17 cellular contexts compared by ENCODE assay signal in the genomic region with DNA sequence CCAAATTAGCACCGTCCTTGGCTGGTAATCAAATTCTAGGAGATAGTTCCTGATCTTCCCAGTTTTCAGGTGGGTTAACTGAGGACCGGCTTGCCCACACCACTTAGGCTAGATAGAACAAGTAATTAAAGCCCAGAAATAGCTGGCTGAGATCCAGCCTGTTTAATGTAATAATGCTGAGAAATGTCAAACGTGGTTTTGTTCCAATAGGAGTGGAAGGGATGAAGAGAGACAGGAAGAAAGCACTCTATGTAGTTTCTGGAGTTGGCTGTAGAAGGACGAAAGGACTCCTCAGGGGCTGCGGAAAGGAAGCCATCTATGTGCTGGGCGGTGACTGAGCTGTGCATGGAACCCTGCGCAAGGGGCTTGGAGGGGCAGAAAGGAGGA. TPM values are rescaled to one million over a fixed set of nuclear protein-coding genes. Genes with fewer than 3 reads are reported as not detected.
DNase-seq lines count a peak whose midpoint lies in the region; ATAC-seq and TF ChIP-seq lines count a peak whose summit lies in the region.
"Had no signal": no experiment of that assay in that cellular context is flagged by ENCODE, and none has a peak within 500 bp of the region (broad histone marks: within the 10 kb centered on the region; RNA-seq: fewer than 3 reads in every experiment).

No MANE protein-coding gene starts in this region.

- H2BK120ac ChIP-seq in IMR-90 (ENCODE audit: low read depth, low read length): peak overlapping the region; percentile 34; the same call in 1 of the 2 replicates

- H3K9me3 ChIP-seq in IMR-90 (ENCODE audit: control insufficient read depth, insufficient read depth, low read length): no peaks in the 10 kb centered on the region
- H3K9me3 ChIP-seq: SJSA1, thoracic aorta had no signal

- no peak overlapping the region for H2AFZ ChIP-seq in IMR-90 (replicated peaks; ENCODE audit: low read length, poor library complexity)

- H3K18ac ChIP-seq in IMR-90 (ENCODE audit: low read depth, low read length): no peak overlapping the region

- peaks cover 25% of the 10 kb centered on the region for H3K27me3 Mint-ChIP-seq in nephron (ENCODE audit: low read depth)

- peak overlapping the region; percentile 34 to 36 (median 35) for H3K27ac Mint-ChIP-seq in nephron
- H3K27ac Mint-ChIP-seq: T-helper 2 cell treated with Interferon-gamma antibody and Interleukin-4, amounts not matched to agents 5 μg/mL and 100 μg/mL, for 36 hours had no signal

- H4K91ac ChIP-seq in IMR-90 (ENCODE audit: insufficient read depth, low read depth, low read length): peak overlapping the region; percentile 33; the same call in 1 of the 2 replicates

- intact Hi-C loops in IMR-90 (cut with micrococcal nuclease): no loop called here

- H2BK5ac ChIP-seq in IMR-90 (ENCODE audit: low read depth, low read length, poor library complexity, severe bottlenecking): peak overlapping the region; percentile 9

- WGBS in IMR-90 (ENCODE audit: extremely low coverage in 2 of 2, insufficient read length in 1 of 2), 2 experiments: 56% methylated on average over 1 of the region's 7 CpGs; no CpG with 5 or more reads in 1 of the 2 experiments

- BruUV-seq in IMR-90 (replicated peaks; lab: Mats Ljungman, UMichigan): no TSS peak

- peaks cover 56% of the 10 kb centered on the region for H3K4me1 ChIP-seq in IMR-90 (ENCODE audit: control insufficient read depth, insufficient read depth, low read length)

- ATAC-seq in IMR-90 (ENCODE audit: low read depth) (no peak), GM21576 (IDR thresholded peaks at IDR 0.05; ENCODE audit: unreplicated experiment) (no peak), GM18505 (IDR thresholded peaks at IDR 0.05; ENCODE audit: unreplicated experiment) (no peak)
- ATAC-seq: Panc1, WTC11 had no signal

- H3K27ac ChIP-seq in IMR-90 (ENCODE audit: insufficient read depth, low read length): no peak overlapping the region
- H3K27ac ChIP-seq: SJSA1, thoracic aorta had no signal

- DNase-seq in AG10803 (ENCODE audit: low read depth) (peak; percentile 45), IMR-90 (no peak), dermis blood vessel endothelial cell (peak; percentile 51), DMS153 (lab: John Stamatoyannopoulos, UW) (no peak)
- DNase-seq in stimulated activated CD4-positive, alpha-beta T cell treated with anti-CD3 and anti-CD28 coated beads, Interleukin-1b, Interleukin-23, amount 100 ng/mL, for 48 hours: no peak
- DNase-seq: activated CD4-positive, alpha-beta T cell treated with anti-CD3 and anti-CD28 coated beads, Interleukin-2, amount 50 U/mL, for 48 hours; activated naive CD4-positive, alpha-beta T cell treated with Interleukin-2 at 50 U/mL for 16 hours; effector memory CD4-positive, alpha-beta T cell; NCI-H82 had no signal

- H3K4me3 Mint-ChIP-seq in nephron: no peak overlapping the region
- H3K4me3 Mint-ChIP-seq: T-helper 2 cell treated with Interferon-gamma antibody and Interleukin-4, amounts not matched to agents 5 μg/mL and 100 μg/mL, for 36 hours; WTC11 had no signal

- CTCF ChIA-PET in IMR-90 (lab: Yijun Ruan, JAX): interaction anchor here (0.5 to 4.1 kb wide), 2 partner anchors 235 to 320 kb away, joined by 4 to 19 read pairs; no protein-coding TSS in a partner anchor

- H4K8ac ChIP-seq in IMR-90 (ENCODE audit: low read depth in 2 of 2, low read length in 2 of 2): no peak overlapping the region

- peaks cover 3% of the 10 kb centered on the region for H4K20me1 ChIP-seq in IMR-90 (ENCODE audit: insufficient read depth, low read length)

- no peaks in the 10 kb centered on the region; the same call in 1 of the 2 replicates for H3K36me3 ChIP-seq in IMR-90 (ENCODE audit: control insufficient read depth, insufficient read depth, low read length)
- H3K36me3 ChIP-seq: SJSA1, thoracic aorta had no signal

- no peak overlapping the region for H4K5ac ChIP-seq in IMR-90 (ENCODE audit: low read depth, low read length)

- peak overlapping the region; percentile 54; the same call in 1 of the 2 replicates for H3K4ac ChIP-seq in IMR-90 (ENCODE audit: low read depth, low read length)

- TF ChIP-seq POLR2A in IMR-90 (IDR thresholded peaks at IDR 0.05; ENCODE audit: low read depth, low read length): no peak
- TF ChIP-seq POLR2A in GM18505 (IDR thresholded peaks at IDR 0.05; ENCODE audit: borderline replicate concordance, extremely low read depth, insufficient read depth, insufficient read length): no peak

- peaks cover 47% of the 10 kb centered on the region for H3K4me1 Mint-ChIP-seq in nephron

- H3K23ac ChIP-seq in IMR-90 (ENCODE audit: low read depth, low read length): no peak overlapping the region

- POLR2A ChIA-PET in IMR-90 (lab: Charles Lee; ENCODE audit: unreplicated experiment): interaction anchor here (0.5 kb wide), 1 partner anchor 69 kb away, joined by 3 read pairs; no protein-coding TSS in a partner anchor

- H3K36me3 Mint-ChIP-seq in nephron (ENCODE audit: low read depth): no peaks in the 10 kb centered on the region
- H3K36me3 Mint-ChIP-seq: WTC11 had no signal

- H3K56ac ChIP-seq in IMR-90 (ENCODE audit: extremely low read depth, insufficient read depth, low read length): no peak overlapping the region

- in situ Hi-C loops in IMR-90 (cut with MboI; ENCODE audit: low sequenced_read_pairs): loop anchor here (5.0 kb wide), 2 partner anchors 150 to 230 kb away; no protein-coding TSS in a partner anchor

- H3K79me1 ChIP-seq in IMR-90 (ENCODE audit: low read depth in 1 of 2, low read length in 2 of 2): peaks cover 42 to 92% of the 10 kb centered on the region in 2 experiments

- no peak overlapping the region for H3K4me3 ChIP-seq in AG10803 (ENCODE audit: low read length)
- no peak overlapping the region for H3K4me3 ChIP-seq in IMR-90 (ENCODE audit: insufficient read depth, low read depth, low read length)
- H3K4me3 ChIP-seq: SJSA1, thoracic aorta had no signal

- H3K9me3 Mint-ChIP-seq in nephron: no peaks in the 10 kb centered on the region
- H3K9me3 Mint-ChIP-seq: T-helper 2 cell treated with Interferon-gamma antibody and Interleukin-4, amounts not matched to agents 5 μg/mL and 100 μg/mL, for 36 hours; WTC11 had no signal

- H3K14ac ChIP-seq in IMR-90 (replicated peaks; ENCODE audit: low read depth, low read length): peak overlapping the region; percentile 0; the same call in 1 of the 2 replicates

- H3K27me3 ChIP-seq in IMR-90 (ENCODE audit: control insufficient read depth, insufficient read depth, low read length): no peaks in the 10 kb centered on the region
- H3K27me3 ChIP-seq: SJSA1 had no signal

- no peak overlapping the region for H3K4me2 ChIP-seq in IMR-90 (ENCODE audit: low read depth, low read length)

- TF ChIP-seq CTCF in AG10803 (conservative IDR thresholded peaks at IDR 0.05; ENCODE audit: low read length): no peak
- no peak for TF ChIP-seq CTCF in IMR-90 (conservative IDR thresholded peaks at IDR 0.05; ENCODE audit: low read depth, low read length)
- TF ChIP-seq CTCF in nephron (IDR thresholded peaks at IDR 0.05; ENCODE audit: unreplicated experiment in 3 of 3): no peak

- dilution Hi-C loops in IMR-90 (cut with HindIII; ENCODE audit: low sequenced_read_pairs, unreplicated experiment): no loop called here

- H3K9me1 ChIP-seq in IMR-90 (ENCODE audit: insufficient read depth, low read length): peaks cover 39% of the 10 kb centered on the region

- H2BK15ac ChIP-seq in IMR-90 (ENCODE audit: low read depth, low read length): 0 out of 3 replicates have a peak overlapping the region, but pooled peaks have one; percentile 55

- TF ChIP-seq RAD21 in IMR-90 (IDR thresholded peaks at IDR 0.05; ENCODE audit: low read length): no peak

- H2AK9ac ChIP-seq in IMR-90 (replicated peaks; ENCODE audit: low read depth, low read length, poor library complexity): no peak overlapping the region

- peak overlapping the region; percentile 33; the same call in 1 of the 2 replicates for H2AK5ac ChIP-seq in IMR-90 (ENCODE audit: low read depth, low read length)

- H3K9ac ChIP-seq in IMR-90 (ENCODE audit: low read depth, low read length): no peak overlapping the region

- no peak overlapping the region for H2BK20ac ChIP-seq in IMR-90 (ENCODE audit: low read depth, low read length)

TF ChIP-seq in IMR-90, 13 proteins besides CTCF, POLR2A, EP300 and RAD21 (continues in another document):
- no peak for TF ChIP-seq NFE2L2 (IDR thresholded peaks at IDR 0.05; ENCODE audit: low read depth, low read length)
- TF ChIP-seq BHLHE40 (IDR thresholded peaks at IDR 0.05; ENCODE audit: low read depth, low read length): no peak
- no peak for TF ChIP-seq CEBPB (IDR thresholded peaks at IDR 0.05; ENCODE audit: low read depth, low read length)
- no peak for TF ChIP-seq SMC3 (IDR thresholded peaks at IDR 0.05; ENCODE audit: low read depth, low read length)
- TF ChIP-seq RFX5 (IDR thresholded peaks at IDR 0.05; ENCODE audit: low read depth, low read length): no peak
- no peak for TF ChIP-seq MAFK (IDR thresholded peaks at IDR 0.05; ENCODE audit: low read depth, low read length)
- TF ChIP-seq, protein P1, sequence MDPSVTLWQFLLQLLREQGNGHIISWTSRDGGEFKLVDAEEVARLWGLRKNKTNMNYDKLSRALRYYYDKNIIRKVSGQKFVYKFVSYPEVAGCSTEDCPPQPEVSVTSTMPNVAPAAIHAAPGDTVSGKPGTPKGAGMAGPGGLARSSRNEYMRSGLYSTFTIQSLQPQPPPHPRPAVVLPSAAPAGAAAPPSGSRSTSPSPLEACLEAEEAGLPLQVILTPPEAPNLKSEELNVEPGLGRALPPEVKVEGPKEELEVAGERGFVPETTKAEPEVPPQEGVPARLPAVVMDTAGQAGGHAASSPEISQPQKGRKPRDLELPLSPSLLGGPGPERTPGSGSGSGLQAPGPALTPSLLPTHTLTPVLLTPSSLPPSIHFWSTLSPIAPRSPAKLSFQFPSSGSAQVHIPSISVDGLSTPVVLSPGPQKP (IDR thresholded peaks at IDR 0.05; ENCODE audit: borderline replicate concordance, low read depth, low read length): no peak
- no peak for TF ChIP-seq MXI1 (IDR thresholded peaks at IDR 0.05; ENCODE audit: borderline replicate concordance, low read depth, low read length)

RNA-seq across cellular contexts. Expression of a gene that starts 18.6 kb away (rescaled TPM):
- total RNA-seq in IMR-90 (2012; rRNA removed) (14.0 and 14.4 TPM in 2 replicates), dermis blood vessel endothelial cell (16.5 and 27.0 TPM in 2 replicates)
- 23.1 and 23.6 TPM in 2 replicates for polyA plus RNA-seq in IMR-90 (2012; rRNA removed)
- 11.8 and 15.2 TPM in 2 replicates for polyA plus RNA-seq in IMR-90 (2012; cell fraction: cytosol; rRNA removed)
- polyA plus RNA-seq in IMR-90 (2012; cell fraction: nucleus; rRNA removed; ENCODE audit: low replicate concordance): 31.9 and 47.5 TPM in 2 replicates

RNA-seq across cellular contexts. Expression of a gene that starts 50.6 kb away (rescaled TPM):
- total RNA-seq in IMR-90 (2012; rRNA removed) (1,498 and 1,861 TPM in 2 replicates), dermis blood vessel endothelial cell (256 and 443 TPM in 2 replicates)
- 948 and 1,037 TPM in 2 replicates for polyA plus RNA-seq in IMR-90 (2012; rRNA removed)
- 955 and 1,043 TPM in 2 replicates for polyA plus RNA-seq in IMR-90 (2012; cell fraction: cytosol; rRNA removed)
- polyA plus RNA-seq in IMR-90 (2012; cell fraction: nucleus; rRNA removed; ENCODE audit: low replicate concordance): 737 and 1,227 TPM in 2 replicates

Comparison
In these comparisons a context has a peak if more than half of its experiments do, and no peak if none do; other contexts are left out.
1. DNase-seq: peak in AG10803 (single experiment) and dermis blood vessel endothelial cell (single experiment); none in IMR-90 (single experiment), DMS153 (single experiment) and stimulated activated CD4-positive, alpha-beta T cell treated with anti-CD3 and anti-CD28 coated beads, Interleukin-1b, Interleukin-23, amount 100 ng/mL, for 48 hours (single experiment).